In genomic region chr7:106757846-106758245, GRCh38 we compare ENCODE assay signal across 12 cellular contexts.
A peak's percentile ranks its signal among the peaks of the same experiment; 100 is the strongest.
DNase-seq lines count a peak whose midpoint lies in the region; ATAC-seq and TF ChIP-seq lines count a peak whose summit lies in the region.
"Had no signal": no experiment of that assay in that cellular context is flagged by ENCODE, and none has a peak within 500 bp of the region (broad histone marks: within the 10 kb centered on the region; RNA-seq: fewer than 3 reads in every experiment).

No MANE protein-coding gene starts in this region.

- no peaks in the 10 kb centered on the region for H3K9me3 ChIP-seq in right atrium auricular region
- H3K9me3 ChIP-seq in tibial nerve = peaks cover 0 to 5% (median 0%) of the 10 kb centered on the region in 4 donors
- no peaks in the 10 kb centered on the region for H3K9me3 ChIP-seq in smooth muscle cell (replicated peaks; ENCODE audit: low read depth)

- H3K9ac ChIP-seq in smooth muscle cell (ENCODE audit: low read depth) = no peak overlapping the region

- peak; percentile 51 for ATAC-seq in Right ventricle myocardium superior (ENCODE audit: poor library complexity)
- no peak for ATAC-seq in GM19351 (IDR thresholded peaks at IDR 0.05; ENCODE audit: unreplicated experiment)
- ATAC-seq: activated CD4-positive, CD25-positive, alpha-beta regulatory T cell treated with anti-CD3 and anti-CD28 coated beads, Interleukin-2, amount 50 U/mL, for 24 hours; Panc1 had no signal

- H3F3A ChIP-seq in smooth muscle cell (ENCODE audit: low read depth) = no peaks in the 10 kb centered on the region

- H3K4me3 ChIP-seq in right atrium auricular region (no peak overlapping the region), fibroblast of mammary gland (ENCODE audit: control insufficient read depth, low read depth, low read length) (no peak overlapping the region), tibial nerve (no peak overlapping the region), smooth muscle cell (no peak overlapping the region)

- H3K27ac ChIP-seq in right atrium auricular region (no peak overlapping the region), tibial nerve (no peak overlapping the region), smooth muscle cell (ENCODE audit: low read depth) (no peak overlapping the region)

- intact Hi-C loops in Right ventricle myocardium superior (cut with DNase I) = no loop called here

- H3K27me3 ChIP-seq in right atrium auricular region (no peaks in the 10 kb centered on the region), tibial nerve (no peaks in the 10 kb centered on the region), smooth muscle cell (ENCODE audit: low read depth) (no peaks in the 10 kb centered on the region)

- no peak for TF ChIP-seq EP300 in tibial nerve (IDR thresholded peaks at IDR 0.05)

- no peak for TF ChIP-seq POLR2A in tibial nerve (IDR thresholded peaks at IDR 0.05)

- TF ChIP-seq CTCF in right atrium auricular region (IDR thresholded peaks at IDR 0.05) (no peak), fibroblast of mammary gland (conservative IDR thresholded peaks at IDR 0.05; ENCODE audit: control insufficient read depth, insufficient read depth, low read depth, low read length) (no peak), tibial nerve (IDR thresholded peaks at IDR 0.05) (no peak), smooth muscle cell (IDR thresholded peaks at IDR 0.05; ENCODE audit: borderline replicate concordance, insufficient read depth, poor library complexity, severe bottlenecking) (no peak)

- no peak for DNase-seq in Right ventricle myocardium superior
- DNase-seq in right atrium auricular region (ENCODE audit: low spot score) = no peak
- DNase-seq in NCI-H446 treated with DMSO at 0.1 percent for 48 hours (lab: John Stamatoyannopoulos, UW) = peak; percentile 45
- DNase-seq in fibroblast of mammary gland (ENCODE audit: low read depth) = peak; percentile 75
- DNase-seq in tibial nerve (ENCODE audit: low spot score in 2 of 2) = peak; percentile 21 to 57
- DNase-seq in putamen (ENCODE audit: low spot score) = no peak
- DNase-seq in smooth muscle cell (lab: John Stamatoyannopoulos, UW; ENCODE audit: unreplicated experiment) = no peak
- DNase-seq: effector CD8-positive, alpha-beta T cell; nucleus accumbens had no signal

- H4K20me1 ChIP-seq in smooth muscle cell (ENCODE audit: low read depth) = no peaks in the 10 kb centered on the region

- H2AFZ ChIP-seq in smooth muscle cell (ENCODE audit: low read depth) = no peak overlapping the region

- WGBS in tibial nerve, 2 donors = 33 to 37% methylated on average over 2 of the region's 2 CpGs
- WGBS in smooth muscle cell (ENCODE audit: low lambda C conversion rate) = 90% methylated on average over 2 of the region's 2 CpGs

- H3K36me3 ChIP-seq in right atrium auricular region (no peaks in the 10 kb centered on the region), tibial nerve (no peaks in the 10 kb centered on the region), smooth muscle cell (ENCODE audit: low read depth) (no peaks in the 10 kb centered on the region)

- no peaks in the 10 kb centered on the region for H3K79me2 ChIP-seq in smooth muscle cell (ENCODE audit: low read depth)

- no peaks in the 10 kb centered on the region for H3K4me1 ChIP-seq in right atrium auricular region
- no peaks in the 10 kb centered on the region for H3K4me1 ChIP-seq in tibial nerve
- H3K4me1 ChIP-seq in smooth muscle cell (ENCODE audit: low read depth) = no peaks in the 10 kb centered on the region

- H3K4me2 ChIP-seq in smooth muscle cell = no peak overlapping the region

Comparison
In these comparisons a context has a peak if more than half of its experiments do, and no peak if none do; other contexts are left out.
1. DNase-seq: peak in NCI-H446 treated with DMSO at 0.1 percent for 48 hours (single experiment), fibroblast of mammary gland (single experiment) and tibial nerve (2 of 2); none in Right ventricle myocardium superior (single experiment), right atrium auricular region (single experiment), putamen (single experiment) and smooth muscle cell (single experiment).